In the genomic region with DNA sequence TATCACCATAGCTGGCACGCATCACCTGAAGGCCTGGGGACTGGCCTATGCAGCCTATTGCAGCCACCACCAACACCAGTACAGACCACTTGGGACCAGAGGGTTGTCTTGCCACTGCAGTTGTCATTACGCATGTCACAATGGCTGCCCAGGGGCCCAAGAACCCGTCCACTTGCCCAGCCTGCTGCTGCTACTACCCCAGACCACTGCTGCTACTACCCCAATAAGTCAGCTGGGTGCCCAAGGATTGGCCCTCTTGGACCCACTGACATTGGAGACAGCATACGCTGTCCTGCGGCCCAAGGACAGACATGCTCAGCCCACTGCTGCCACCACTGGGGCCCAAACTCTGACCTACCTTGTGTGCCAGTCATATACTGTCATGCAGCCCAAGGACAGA, we compare ENCODE assay signal across 23 cellular contexts.
DNase-seq lines count a peak whose midpoint lies in the region; ATAC-seq, FAIRE-seq and TF ChIP-seq lines count a peak whose summit lies in the region.
"Had no signal": no experiment of that assay in that cellular context is flagged by ENCODE, and none has a peak within 500 bp of the region (broad histone marks: within the 10 kb centered on the region; RNA-seq: fewer than 3 reads in every experiment).

No MANE protein-coding gene starts in this region.

- H2BK20ac ChIP-seq in IMR-90 (ENCODE audit: low read depth, low read length) (no peak overlapping the region), H1 (ENCODE audit: low read length) (no peak overlapping the region)

- H3K36me3 ChIP-seq in IMR-90 (ENCODE audit: control insufficient read depth, insufficient read depth, low read length): no peaks in the 10 kb centered on the region
- H3K36me3 ChIP-seq in H1 (ENCODE audit: control insufficient read depth in 2 of 4, insufficient read depth in 4 of 4, low read length in 3 of 4): no peaks in the 10 kb centered on the region
- no peaks in the 10 kb centered on the region for H3K36me3 ChIP-seq in trophoblast cell (ENCODE audit: control insufficient read depth in 1 of 2, insufficient read depth in 2 of 2, low read length in 2 of 2)
- H3K36me3 ChIP-seq: BLaER1 treated with 17β-estradiol and CSF1 and Interleukin-3, amounts not matched to agents 10 nM and 100 nM had no signal

- POLR2A ChIA-PET in IMR-90 (lab: Charles Lee; ENCODE audit: unreplicated experiment) (no interaction called here), H1 (lab: Charles Lee; ENCODE audit: partially characterized antibody) (no interaction called here)

- H2AK5ac ChIP-seq in IMR-90 (ENCODE audit: low read depth, low read length) (no peak overlapping the region), H1 (ENCODE audit: low read depth, low read length) (no peak overlapping the region), trophoblast cell (ENCODE audit: low read length) (no peak overlapping the region)

- H3K27ac ChIP-seq in IMR-90 (ENCODE audit: insufficient read depth, low read length) (no peak overlapping the region), H1 (ENCODE audit: low read depth, low read length) (no peak overlapping the region), trophoblast cell (ENCODE audit: low read depth, low read length) (no peak overlapping the region)
- H3K27ac ChIP-seq: 22Rv1; A549; BLaER1 treated with 17β-estradiol and CSF1 and Interleukin-3, amounts not matched to agents 10 nM and 100 nM; C4-2B had no signal

- BruUV-seq in IMR-90 (replicated peaks; lab: Mats Ljungman, UMichigan): no TSS peak

- H2AFZ ChIP-seq in IMR-90 (replicated peaks; ENCODE audit: low read length, poor library complexity) (peak overlapping the region; percentile 21), H1 (ENCODE audit: low read length) (no peak overlapping the region), trophoblast cell (ENCODE audit: insufficient read depth, low read length, poor library complexity) (peak overlapping the region; percentile 17)

- H3K27me3 ChIP-seq in IMR-90 (ENCODE audit: control insufficient read depth, insufficient read depth, low read length): no peaks in the 10 kb centered on the region
- no peaks in the 10 kb centered on the region for H3K27me3 ChIP-seq in H1 (replicated peaks in 1 of 4; ENCODE audit: control insufficient read depth in 3 of 4, extremely low read depth in 1 of 4, insufficient read depth in 3 of 4, low read length in 3 of 4)
- H3K27me3 ChIP-seq in trophoblast cell (ENCODE audit: insufficient read depth, low read length): no peaks in the 10 kb centered on the region
- H3K27me3 ChIP-seq: BLaER1 treated with 17β-estradiol and CSF1 and Interleukin-3, amounts not matched to agents 10 nM and 100 nM had no signal

- no CpG with 5 or more reads among the region's 5 CpGs for WGBS in IMR-90 (ENCODE audit: extremely low coverage in 2 of 2, insufficient read length in 1 of 2), 2 experiments
- WGBS in H1 (ENCODE audit: extremely low coverage in 1 of 2, insufficient coverage in 1 of 2, insufficient read length in 1 of 2, insufficient replicate concordance in 2 of 2, low coverage in 1 of 2, low lambda C conversion rate in 2 of 2, missing lambda C conversion rate in 1 of 2), 2 experiments: 94% methylated on average over 5 of the region's 5 CpGs; no CpG with 5 or more reads in 1 of the 2 experiments
- WGBS in trophoblast cell (ENCODE audit: extremely low coverage, insufficient coverage, insufficient read length): no CpG with 5 or more reads among the region's 5 CpGs

- no peak overlapping the region for H3K27ac Mint-ChIP-seq in T-helper 17 cell
- H3K27ac Mint-ChIP-seq: B cell; CD4-positive, alpha-beta T cell; CD8-positive, alpha-beta T cell had no signal

- TF ChIP-seq CTCF in IMR-90 (conservative IDR thresholded peaks at IDR 0.05; ENCODE audit: low read depth, low read length): no peak
- TF ChIP-seq CTCF in H1 (IDR thresholded peaks at IDR 0.05; ENCODE audit: control extremely low read depth in 1 of 3, insufficient read depth in 1 of 3, low read depth in 1 of 3, low read length in 3 of 3): no peak

- H3K14ac ChIP-seq in IMR-90 (replicated peaks; ENCODE audit: low read depth, low read length) (no peak overlapping the region), H1 (ENCODE audit: insufficient read length) (no peak overlapping the region), trophoblast cell (ENCODE audit: low read length) (peak overlapping the region; percentile 28)

- H3K4me3 ChIP-seq in IMR-90 (ENCODE audit: insufficient read depth, low read depth, low read length) (no peak overlapping the region), H1 (ENCODE audit: extremely low read depth in 1 of 4, insufficient read depth in 2 of 4, low read depth in 3 of 4, low read length in 4 of 4) (no peak overlapping the region), trophoblast cell (ENCODE audit: low read depth, low read length) (no peak overlapping the region)
- H3K4me3 ChIP-seq: A549; BLaER1 treated with 17β-estradiol and CSF1 and Interleukin-3, amounts not matched to agents 10 nM and 100 nM; GM12878 had no signal

- H4K20me1 ChIP-seq in IMR-90 (ENCODE audit: insufficient read depth, low read length) (no peaks in the 10 kb centered on the region), H1 (replicated peaks in 1 of 2; ENCODE audit: control insufficient read depth in 1 of 2, insufficient read depth in 2 of 2, low read length in 2 of 2) (no peaks in the 10 kb centered on the region)
- H4K20me1 ChIP-seq: BLaER1 treated with 17β-estradiol and CSF1 and Interleukin-3, amounts not matched to agents 10 nM and 100 nM had no signal

- no peak overlapping the region for H2BK15ac ChIP-seq in IMR-90 (ENCODE audit: low read depth, low read length)
- H2BK15ac ChIP-seq in H1 (ENCODE audit: low read length): no peak overlapping the region

- H3K36me3 Mint-ChIP-seq in T-helper 17 cell (ENCODE audit: low read depth): peaks cover 3% of the 10 kb centered on the region
- H3K36me3 Mint-ChIP-seq: CD8-positive, alpha-beta T cell had no signal

- H3K56ac ChIP-seq in IMR-90 (ENCODE audit: extremely low read depth, insufficient read depth, low read length): no peak overlapping the region
- H3K56ac ChIP-seq in H1 (replicated peaks; ENCODE audit: insufficient read length, low read depth, low read length): no peak overlapping the region

- intact Hi-C loops in IMR-90 (cut with micrococcal nuclease): no loop called here

- no peak for TF ChIP-seq EP300 in H1 (IDR thresholded peaks at IDR 0.05; ENCODE audit: borderline replicate concordance in 1 of 2, low read depth in 2 of 2, low read length in 2 of 2)

- H3K4me1 ChIP-seq in IMR-90 (ENCODE audit: control insufficient read depth, insufficient read depth, low read length) (no peaks in the 10 kb centered on the region), H1 (replicated peaks in 1 of 4; ENCODE audit: control insufficient read depth in 3 of 4, insufficient read depth in 4 of 4, low read length in 3 of 4) (no peaks in the 10 kb centered on the region), trophoblast cell (ENCODE audit: control insufficient read depth in 1 of 2, insufficient read depth in 2 of 2, low read length in 2 of 2) (peaks cover 7 to 8% of the 10 kb centered on the region in 2 experiments)
- H3K4me1 ChIP-seq: A549; BLaER1 treated with 17β-estradiol and CSF1 and Interleukin-3, amounts not matched to agents 10 nM and 100 nM; Caco-2 had no signal

- no peak overlapping the region for H3K4me2 ChIP-seq in IMR-90 (ENCODE audit: low read depth, low read length)
- no peak overlapping the region for H3K4me2 ChIP-seq in H1 (ENCODE audit: insufficient read depth in 1 of 2, low read depth in 2 of 2, low read length in 2 of 2)
- H3K4me2 ChIP-seq in trophoblast cell (ENCODE audit: low read length): no peak overlapping the region
- H3K4me2 ChIP-seq: A549; BLaER1 treated with 17β-estradiol and CSF1 and Interleukin-3, amounts not matched to agents 10 nM and 100 nM had no signal

- no peak overlapping the region for H3K18ac ChIP-seq in IMR-90 (ENCODE audit: low read depth, low read length)
- no peak overlapping the region for H3K18ac ChIP-seq in H1 (ENCODE audit: extremely low read depth, low read length)
- peak overlapping the region; percentile 17 for H3K18ac ChIP-seq in trophoblast cell (ENCODE audit: low read length)

- no peak overlapping the region for H4K91ac ChIP-seq in IMR-90 (ENCODE audit: insufficient read depth, low read depth, low read length)
- H4K91ac ChIP-seq in H1 (replicated peaks; ENCODE audit: insufficient read length, low read length): no peak overlapping the region
- peak overlapping the region; percentile 86 for H4K91ac ChIP-seq in trophoblast cell (ENCODE audit: low read depth, low read length)

- H2BK5ac ChIP-seq in IMR-90 (ENCODE audit: low read depth, low read length, poor library complexity, severe bottlenecking): no peak overlapping the region
- H2BK5ac ChIP-seq in H1 (ENCODE audit: low read depth, low read length): no peak overlapping the region
- H2BK5ac ChIP-seq in trophoblast cell (ENCODE audit: low read depth, low read length, poor library complexity): no peak overlapping the region

- no peak for ATAC-seq in IMR-90 (ENCODE audit: low read depth)
- no peak for ATAC-seq in T-helper 17 cell
- ATAC-seq in HG03175 (IDR thresholded peaks at IDR 0.05; ENCODE audit: unreplicated experiment): no peak
- ATAC-seq: A549; CD8-positive, alpha-beta T cell; GM12878 had no signal

- no peak overlapping the region for H2BK120ac ChIP-seq in IMR-90 (ENCODE audit: low read depth, low read length)
- H2BK120ac ChIP-seq in H1 (replicated peaks; ENCODE audit: low read depth, low read length): no peak overlapping the region
- peak overlapping the region; percentile 4 for H2BK120ac ChIP-seq in trophoblast cell (ENCODE audit: insufficient read depth, low read length, poor library complexity)

- H2BK12ac ChIP-seq in H1 (ENCODE audit: low read depth, low read length) (0 out of 2 replicates have a peak overlapping the region, but pooled peaks have one; percentile 9), trophoblast cell (ENCODE audit: low read length) (peak overlapping the region; percentile 12)

- H3K4me3 Mint-ChIP-seq in T-helper 17 cell: no peak overlapping the region
- H3K4me3 Mint-ChIP-seq: B cell; CD4-positive, alpha-beta T cell; CD8-positive, alpha-beta T cell had no signal

- dilution Hi-C loops in IMR-90 (cut with HindIII; ENCODE audit: low sequenced_read_pairs, unreplicated experiment): no loop called here

- in situ Hi-C loops in IMR-90 (cut with MboI; ENCODE audit: low sequenced_read_pairs): no loop called here

- H3K23ac ChIP-seq in IMR-90 (ENCODE audit: low read depth, low read length) (no peak overlapping the region), H1 (ENCODE audit: insufficient read length) (no peak overlapping the region), trophoblast cell (ENCODE audit: low read length) (no peak overlapping the region)

- no peaks in the 10 kb centered on the region for H3K23me2 ChIP-seq in H1 (ENCODE audit: low read depth, low read length)

- no peaks in the 10 kb centered on the region for H3K79me1 ChIP-seq in IMR-90 (ENCODE audit: low read depth in 1 of 2, low read length in 2 of 2)
- no peaks in the 10 kb centered on the region for H3K79me1 ChIP-seq in H1 (ENCODE audit: low read depth, low read length)
- peaks cover 2% of the 10 kb centered on the region for H3K79me1 ChIP-seq in trophoblast cell (ENCODE audit: low read length)

- H3K9ac ChIP-seq in IMR-90 (ENCODE audit: low read depth, low read length) (no peak overlapping the region), H1 (replicated peaks in 1 of 4; ENCODE audit: extremely low read depth in 1 of 4, low read depth in 3 of 4, low read length in 3 of 4) (no peak overlapping the region), trophoblast cell (ENCODE audit: low read length) (no peak overlapping the region)
- H3K9ac ChIP-seq: BLaER1 treated with 17β-estradiol and CSF1 and Interleukin-3, amounts not matched to agents 10 nM and 100 nM had no signal

- H2AK9ac ChIP-seq in IMR-90 (replicated peaks; ENCODE audit: low read depth, low read length, poor library complexity): no peak overlapping the region

- no peaks in the 10 kb centered on the region for H3K79me2 ChIP-seq in H1 (ENCODE audit: control insufficient read depth in 1 of 2, insufficient read depth in 2 of 2, low read length in 2 of 2)
- H3K79me2 ChIP-seq in trophoblast cell (ENCODE audit: control insufficient read depth, insufficient read depth, low read length, poor library complexity): no peaks in the 10 kb centered on the region

- DNase-seq in IMR-90 (no peak), H1 (ENCODE audit: low read depth in 1 of 2, low spot score in 2 of 2) (no peak), trophoblast cell (no peak), T-helper 17 cell (no peak), NCI-H226 (no peak)
- DNase-seq: AML-193; Caco-2; Calu3; CD4-positive, alpha-beta T cell; CD8-positive, alpha-beta T cell; DMS79 treated with DMSO at 0.1 percent for 48 hours; GF-D8 had no signal

- no peaks in the 10 kb centered on the region for H3K9me3 ChIP-seq in IMR-90 (ENCODE audit: control insufficient read depth, insufficient read depth, low read length)
- H3K9me3 ChIP-seq in H1 (ENCODE audit: insufficient read depth in 2 of 2, low read depth in 1 of 2, low read length in 1 of 2): no peaks in the 10 kb centered on the region
- peaks cover 2% of the 10 kb centered on the region for H3K9me3 ChIP-seq in trophoblast cell (ENCODE audit: insufficient read depth, low read depth, low read length)
- H3K9me3 ChIP-seq in T-helper 17 cell (ENCODE audit: control insufficient read depth, low read length, poor library complexity, severe bottlenecking): no peaks in the 10 kb centered on the region
- H3K9me3 ChIP-seq: A549, Caco-2 had no signal

- TF ChIP-seq POLR2A in IMR-90 (IDR thresholded peaks at IDR 0.05; ENCODE audit: low read depth, low read length) (no peak), H1 (IDR thresholded peaks at IDR 0.05; ENCODE audit: control extremely low read depth in 1 of 2, low read depth in 2 of 2, low read length in 2 of 2) (no peak)

- CTCF ChIA-PET in IMR-90 (lab: Yijun Ruan, JAX): no interaction called here
- CTCF ChIA-PET in H1 (lab: Charles Lee; ENCODE audit: partially characterized antibody): interaction anchor here (0.5 to 0.6 kb wide), 2 partner anchors 575 to 1094 kb away, joined by 3 read pairs; no protein-coding TSS in a partner anchor

- H3K4ac ChIP-seq in IMR-90 (ENCODE audit: low read depth, low read length) (no peak overlapping the region), H1 (replicated peaks; ENCODE audit: insufficient read length, low read depth, low read length) (no peak overlapping the region), trophoblast cell (ENCODE audit: low read depth, low read length) (peak overlapping the region; percentile 29)

- H4K8ac ChIP-seq in IMR-90 (ENCODE audit: low read depth in 2 of 2, low read length in 2 of 2) (no peak overlapping the region), H1 (ENCODE audit: extremely low read depth, insufficient read depth, low read length) (no peak overlapping the region; the same call in none of the 2 replicates), trophoblast cell (ENCODE audit: low read depth, low read length) (no peak overlapping the region)

- no peaks in the 10 kb centered on the region for H3K9me1 ChIP-seq in IMR-90 (ENCODE audit: insufficient read depth, low read length)

- no peak for TF ChIP-seq RAD21 in IMR-90 (IDR thresholded peaks at IDR 0.05; ENCODE audit: low read length)
- TF ChIP-seq RAD21 in H1 (IDR thresholded peaks at IDR 0.05 in 1 of 2, conservative IDR thresholded peaks at IDR 0.05 in 1 of 2; ENCODE audit: low read depth in 2 of 2, low read length in 2 of 2): no peak

- H4K12ac ChIP-seq in trophoblast cell (ENCODE audit: low read depth, low read length): no peak overlapping the region

- FAIRE-seq in H1 (lab: Jason Lieb, UNC): no peak
- FAIRE-seq: A549, D721Med, G401.6, GM12878, GM12892, GM18507 had no signal

- peaks cover 35% of the 10 kb centered on the region for H3K27me3 Mint-ChIP-seq in T-helper 17 cell

- no peaks in the 10 kb centered on the region for H3K4me1 Mint-ChIP-seq in T-helper 17 cell
- H3K4me1 Mint-ChIP-seq: B cell had no signal

- H4K5ac ChIP-seq in IMR-90 (ENCODE audit: low read depth, low read length) (no peak overlapping the region), H1 (ENCODE audit: insufficient read length, low read depth, low read length) (no peak overlapping the region)
